In genomic region chr11:100637706-100638105, GRCh38 we compare ENCODE assay signal across 26 cellular contexts. TPM values are rescaled to one million over a fixed set of nuclear protein-coding genes. Genes with fewer than 3 reads are reported as not detected.
A peak's percentile ranks its signal among the peaks of the same experiment; 100 is the strongest.
DNase-seq lines count a peak whose midpoint lies in the region; ATAC-seq, FAIRE-seq and TF ChIP-seq lines count a peak whose summit lies in the region.
"Had no signal": no experiment of that assay in that cellular context is flagged by ENCODE, and none has a peak within 500 bp of the region (broad histone marks: within the 10 kb centered on the region; RNA-seq: fewer than 3 reads in every experiment).

No MANE protein-coding gene starts in this region.

- no peak overlapping the region for H4K91ac ChIP-seq in H1 (replicated peaks; ENCODE audit: insufficient read length, low read length)
- no peak overlapping the region for H4K91ac ChIP-seq in neuronal stem cell (ENCODE audit: low read depth, low read length, poor library complexity)

- no peaks in the 10 kb centered on the region for H3K36me3 Mint-ChIP-seq in GM23338 (ENCODE audit: low read depth)
- no peaks in the 10 kb centered on the region for H3K36me3 Mint-ChIP-seq in T-helper 17 cell (ENCODE audit: low read depth)
- H3K36me3 Mint-ChIP-seq: activated naive CD4-positive, alpha-beta T cell treated with anti-CD3 and anti-CD28 coated beads, Interleukin-2, amount 10 ng/mL, durations not matched to agents 7 days and 5 days; naive thymus-derived CD4-positive, alpha-beta T cell; stimulated activated memory B cell treated with anti-CD40 and anti-IgM and Interleukin-4, amounts not matched to agents 10 μg/mL and 1 μg/mL and 100 μg/mL, for 72 hours had no signal

- H3K36me3 ChIP-seq in GM23338 (ENCODE audit: insufficient read depth) (no peaks in the 10 kb centered on the region), H1 (ENCODE audit: control insufficient read depth in 2 of 4, insufficient read depth in 4 of 4, low read length in 3 of 4) (no peaks in the 10 kb centered on the region), neuronal stem cell (replicated peaks in 1 of 2; ENCODE audit: control insufficient read depth in 2 of 2, insufficient read depth in 2 of 2, low read length in 2 of 2) (no peaks in the 10 kb centered on the region), mammary epithelial cell (ENCODE audit: insufficient read depth, low read length) (no peaks in the 10 kb centered on the region)
- H3K36me3 ChIP-seq: ovary, right atrium auricular region, spleen, vagina had no signal

- no peaks in the 10 kb centered on the region for H3K27me3 Mint-ChIP-seq in GM23338 (ENCODE audit: insufficient read depth, low read depth, poor library complexity)
- no peaks in the 10 kb centered on the region for H3K27me3 Mint-ChIP-seq in T-helper 17 cell
- H3K27me3 Mint-ChIP-seq: activated naive CD4-positive, alpha-beta T cell treated with anti-CD3 and anti-CD28 coated beads, Interleukin-2, amount 10 ng/mL, durations not matched to agents 7 days and 5 days; naive thymus-derived CD4-positive, alpha-beta T cell had no signal

- H3K27ac Mint-ChIP-seq in GM23338 (no peak overlapping the region), T-helper 17 cell (no peak overlapping the region)
- H3K27ac Mint-ChIP-seq: activated naive CD4-positive, alpha-beta T cell treated with anti-CD3 and anti-CD28 coated beads, Interleukin-2, amount 10 ng/mL, durations not matched to agents 7 days and 5 days; activated T-helper 1 cell treated with anti-CD3 and anti-CD28 coated beads, Interleukin-12 subunit alpha, Interleukin-12 subunit beta, Interleukin-2, Interleukin-4 antibody, amounts not matched to agents 30 ng/mL and 10 ng/mL and 1 ng/mL, durations not matched to agents 14 hours and 24 hours and 36 hours; naive thymus-derived CD4-positive, alpha-beta T cell; stimulated activated memory B cell treated with anti-CD40 and anti-IgM and Interleukin-4, amounts not matched to agents 10 μg/mL and 1 μg/mL and 100 μg/mL, for 72 hours had no signal

- FAIRE-seq in H1 (lab: Jason Lieb, UNC): no peak
- FAIRE-seq: GM12878 had no signal

- H3K56ac ChIP-seq in H1 (replicated peaks; ENCODE audit: insufficient read length, low read depth, low read length): no peak overlapping the region

- H3K23ac ChIP-seq in H1 (ENCODE audit: insufficient read length): no peak overlapping the region
- H3K23ac ChIP-seq in neuronal stem cell (ENCODE audit: low read depth, low read length, poor library complexity): no peak overlapping the region

- H3K27me3 ChIP-seq in GM23338 (ENCODE audit: insufficient read depth): no peaks in the 10 kb centered on the region
- H3K27me3 ChIP-seq in H1 (replicated peaks in 1 of 4; ENCODE audit: control insufficient read depth in 3 of 4, extremely low read depth in 1 of 4, insufficient read depth in 3 of 4, low read length in 3 of 4): no peaks in the 10 kb centered on the region; a peak in 1 of 7 replicates
- H3K27me3 ChIP-seq in neuronal stem cell (ENCODE audit: control insufficient read depth in 3 of 3, insufficient read depth in 3 of 3, low read depth in 1 of 3, low read length in 3 of 3): no peaks in the 10 kb centered on the region
- H3K27me3 ChIP-seq in mammary epithelial cell (ENCODE audit: insufficient read depth, low read length): no peaks in the 10 kb centered on the region
- H3K27me3 ChIP-seq: ovary, right atrium auricular region, spleen, testis, vagina had no signal

- intact Hi-C loops in mammary epithelial cell (cut with micrococcal nuclease): no loop called here

- no peak for TF ChIP-seq RAD21 in H1 (IDR thresholded peaks at IDR 0.05 in 1 of 2, conservative IDR thresholded peaks at IDR 0.05 in 1 of 2; ENCODE audit: low read depth in 2 of 2, low read length in 2 of 2)

- H2AK5ac ChIP-seq in H1 (ENCODE audit: low read depth, low read length) (no peak overlapping the region), neuronal stem cell (ENCODE audit: low read depth, low read length) (no peak overlapping the region)

- H4K8ac ChIP-seq in H1 (ENCODE audit: extremely low read depth, insufficient read depth, low read length): no peak overlapping the region
- H4K8ac ChIP-seq in neuronal stem cell (ENCODE audit: low read depth, low read length): no peak overlapping the region

- dilution Hi-C loops in mammary epithelial cell (cut with HindIII; ENCODE audit: low sequenced_read_pairs): no loop called here

- H3K9me3 ChIP-seq in H1 (ENCODE audit: insufficient read depth in 2 of 2, low read depth in 1 of 2, low read length in 1 of 2) (no peaks in the 10 kb centered on the region), neuronal stem cell (replicated peaks in 1 of 2; ENCODE audit: control insufficient read depth in 2 of 2, insufficient read depth in 1 of 2, low read depth in 1 of 2, low read length in 2 of 2) (no peaks in the 10 kb centered on the region), T-helper 17 cell (ENCODE audit: control insufficient read depth, low read length, poor library complexity, severe bottlenecking) (no peaks in the 10 kb centered on the region), mammary epithelial cell (replicated peaks; ENCODE audit: insufficient read depth, low read length) (no peaks in the 10 kb centered on the region)
- H3K9me3 ChIP-seq: ovary, right atrium auricular region, SK-N-SH, testis, vagina had no signal

- H2BK5ac ChIP-seq in H1 (ENCODE audit: low read depth, low read length) (no peak overlapping the region), neuronal stem cell (ENCODE audit: low read length) (no peak overlapping the region)

- H3K4me1 ChIP-seq in GM23338 (ENCODE audit: insufficient read depth): peaks cover 9% of the 10 kb centered on the region
- peaks cover 0 to 3% (median 0%) of the 10 kb centered on the region in 4 experiments; a peak in 1 of 7 replicates for H3K4me1 ChIP-seq in H1 (replicated peaks in 1 of 4; ENCODE audit: control insufficient read depth in 3 of 4, insufficient read depth in 4 of 4, low read length in 3 of 4)
- H3K4me1 ChIP-seq in neuronal stem cell (ENCODE audit: control insufficient read depth in 2 of 2, insufficient read depth in 1 of 2, low read depth in 1 of 2, low read length in 2 of 2): peaks cover 3 to 4% of the 10 kb centered on the region in 2 donors
- no peaks in the 10 kb centered on the region for H3K4me1 ChIP-seq in mammary epithelial cell (ENCODE audit: insufficient read depth, low read length)

- TF ChIP-seq POLR2A in H1 (IDR thresholded peaks at IDR 0.05; ENCODE audit: control extremely low read depth in 1 of 2, low read depth in 2 of 2, low read length in 2 of 2): no peak

- H2AFZ ChIP-seq in GM23338 (peak overlapping the region; percentile 35; the same call in 1 of the 2 replicates), H1 (ENCODE audit: low read length) (peak overlapping the region; percentile 80; the same call in 1 of the 2 replicates), neuronal stem cell (ENCODE audit: low read length) (peak overlapping the region; percentile 53), mammary epithelial cell (ENCODE audit: low read depth, low read length) (no peak overlapping the region)

- H3K79me1 ChIP-seq in H1 (ENCODE audit: low read depth, low read length) (no peaks in the 10 kb centered on the region), neuronal stem cell (ENCODE audit: low read depth, low read length) (no peaks in the 10 kb centered on the region)

- H3K27ac ChIP-seq in GM23338 (ENCODE audit: low read depth) (no peak overlapping the region), H1 (ENCODE audit: low read depth, low read length) (no peak overlapping the region), neuronal stem cell (replicated peaks; ENCODE audit: low read length) (no peak overlapping the region), mammary epithelial cell (ENCODE audit: insufficient read depth, low read depth, low read length) (no peak overlapping the region)
- H3K27ac ChIP-seq: right atrium auricular region, spleen, testis, vagina had no signal

- in situ Hi-C loops in mammary epithelial cell (cut with MboI; ENCODE audit: low sequenced_read_pairs in 2 of 2): no loop called here

- H3F3A ChIP-seq in GM23338 (replicated peaks; ENCODE audit: low read depth): no peaks in the 10 kb centered on the region

- no peak overlapping the region for H3K4me3 Mint-ChIP-seq in GM23338
- H3K4me3 Mint-ChIP-seq in T-helper 17 cell: no peak overlapping the region
- H3K4me3 Mint-ChIP-seq: activated naive CD4-positive, alpha-beta T cell treated with anti-CD3 and anti-CD28 coated beads, Interleukin-2, amount 10 ng/mL, durations not matched to agents 7 days and 5 days; activated T-helper 1 cell treated with anti-CD3 and anti-CD28 coated beads, Interleukin-12 subunit alpha, Interleukin-12 subunit beta, Interleukin-2, Interleukin-4 antibody, amounts not matched to agents 30 ng/mL and 10 ng/mL and 1 ng/mL, durations not matched to agents 14 hours and 24 hours and 36 hours; naive thymus-derived CD4-positive, alpha-beta T cell; stimulated activated memory B cell treated with anti-CD40 and anti-IgM and Interleukin-4, amounts not matched to agents 10 μg/mL and 1 μg/mL and 100 μg/mL, for 72 hours had no signal

- H3K79me2 ChIP-seq in GM23338 (replicated peaks; ENCODE audit: insufficient read depth) (no peaks in the 10 kb centered on the region), H1 (ENCODE audit: control insufficient read depth in 1 of 2, insufficient read depth in 2 of 2, low read length in 2 of 2) (no peaks in the 10 kb centered on the region), mammary epithelial cell (ENCODE audit: insufficient read depth, low read length) (no peaks in the 10 kb centered on the region)

- peaks cover 13% of the 10 kb centered on the region for H3K4me1 Mint-ChIP-seq in GM23338
- H3K4me1 Mint-ChIP-seq in T-helper 17 cell: no peaks in the 10 kb centered on the region
- H3K4me1 Mint-ChIP-seq: activated naive CD4-positive, alpha-beta T cell treated with anti-CD3 and anti-CD28 coated beads, Interleukin-2, amount 10 ng/mL, durations not matched to agents 7 days and 5 days; naive thymus-derived CD4-positive, alpha-beta T cell; stimulated activated memory B cell treated with anti-CD40 and anti-IgM and Interleukin-4, amounts not matched to agents 10 μg/mL and 1 μg/mL and 100 μg/mL, for 72 hours had no signal

- H3K18ac ChIP-seq in H1 (ENCODE audit: extremely low read depth, low read length) (no peak overlapping the region), neuronal stem cell (ENCODE audit: low read length) (no peak overlapping the region)

- no peak for ATAC-seq in GM23338
- ATAC-seq in GM18861 (IDR thresholded peaks at IDR 0.05; ENCODE audit: unreplicated experiment): no peak
- ATAC-seq in T-helper 17 cell: no peak
- ATAC-seq: GM12878; naive thymus-derived CD4-positive, alpha-beta T cell; stimulated activated memory B cell treated with anti-CD40 and anti-IgM and Interleukin-4, amounts not matched to agents 10 μg/mL and 1 μg/mL and 100 μg/mL, for 72 hours had no signal

- H3K4me2 ChIP-seq in GM23338: no peak overlapping the region
- no peak overlapping the region for H3K4me2 ChIP-seq in H1 (ENCODE audit: insufficient read depth in 1 of 2, low read depth in 2 of 2, low read length in 2 of 2)
- H3K4me2 ChIP-seq in neuronal stem cell (ENCODE audit: insufficient read depth, low read length, poor library complexity, severe bottlenecking): no peak overlapping the region
- no peak overlapping the region for H3K4me2 ChIP-seq in mammary epithelial cell (ENCODE audit: insufficient read depth, low read depth, low read length)
- H3K4me2 ChIP-seq: SK-N-SH had no signal

- H2BK120ac ChIP-seq in H1 (replicated peaks; ENCODE audit: low read depth, low read length) (no peak overlapping the region), neuronal stem cell (ENCODE audit: low read depth, low read length) (no peak overlapping the region)

- H2BK12ac ChIP-seq in H1 (ENCODE audit: low read depth, low read length) (no peak overlapping the region), neuronal stem cell (ENCODE audit: low read length) (no peak overlapping the region)

- no peak overlapping the region for H3K14ac ChIP-seq in H1 (ENCODE audit: insufficient read length)
- H3K14ac ChIP-seq in neuronal stem cell (ENCODE audit: low read length): no peak overlapping the region

- CTCF ChIA-PET in H1 (lab: Charles Lee; ENCODE audit: partially characterized antibody) (interaction anchor here (1.0 to 1.7 kb wide), 3 partner anchors 37 to 191 kb away, joined by 3 to 4 read pairs (median 4); no protein-coding TSS in a partner anchor), mammary epithelial cell (lab: Charles Lee; ENCODE audit: low non-redundant PET) (no interaction called here)

- H3K4ac ChIP-seq in H1 (replicated peaks; ENCODE audit: insufficient read length, low read depth, low read length) (no peak overlapping the region), neuronal stem cell (ENCODE audit: low read length) (no peak overlapping the region)

- WGBS in H1 (ENCODE audit: extremely low coverage in 1 of 2, insufficient coverage in 1 of 2, insufficient read length in 1 of 2, insufficient replicate concordance in 2 of 2, low coverage in 1 of 2, low lambda C conversion rate in 2 of 2, missing lambda C conversion rate in 1 of 2), 2 experiments: 88% methylated on average over 10 of the region's 10 CpGs; no CpG with 5 or more reads in 1 of the 2 experiments
- WGBS in neuronal stem cell (ENCODE audit: extremely low coverage in 2 of 2, insufficient read length in 2 of 2, insufficient replicate concordance in 1 of 2), 2 donors: no CpG with 5 or more reads among the region's 10 CpGs
- 80% methylated on average over 10 of the region's 10 CpGs for WGBS in mammary epithelial cell (ENCODE audit: low coverage, missing lambda C conversion rate)

- H3K4me3 ChIP-seq in GM23338 (no peak overlapping the region), H1 (ENCODE audit: extremely low read depth in 1 of 4, insufficient read depth in 2 of 4, low read depth in 3 of 4, low read length in 4 of 4) (no peak overlapping the region), neuronal stem cell (ENCODE audit: low read length in 2 of 2) (no peak overlapping the region), mammary epithelial cell (replicated peaks in 1 of 3; ENCODE audit: insufficient read depth in 1 of 3, low read depth in 2 of 3, low read length in 3 of 3) (no peak overlapping the region)
- H3K4me3 ChIP-seq: GM12878, ovary, right atrium auricular region, spleen, testis, vagina had no signal

- DNase-seq in GM23338 (ENCODE audit: low spot score) (no peak), NCI-H82 treated with DMSO at 0.1 percent for 48 hours (lab: John Stamatoyannopoulos, UW; ENCODE audit: unreplicated experiment) (peak; percentile 96), H1 (ENCODE audit: low read depth in 1 of 2, low spot score in 2 of 2) (no peak), neuronal stem cell (ENCODE audit: low spot score) (no peak), SW 1271 (lab: John Stamatoyannopoulos, UW) (no peak), T-helper 17 cell (no peak), mammary epithelial cell (no peak)
- DNase-seq: activated naive CD4-positive, alpha-beta T cell treated with anti-CD3 and anti-CD28 coated beads, Interleukin-2, amount 10 ng/mL, durations not matched to agents 7 days and 5 days; dermis blood vessel endothelial cell; DND-41; HCEC 1CT; kidney glomerular epithelial cell; naive thymus-derived CD4-positive, alpha-beta T cell; NCI-H1417; NCI-H526 treated with DMSO at 0.1 percent for 48 hours; ovary; SK-N-SH; spleen; stimulated activated CD4-positive, alpha-beta T cell treated with anti-CD3 and anti-CD28 coated beads, Interleukin-4, amount 100 ng/mL, for 1 hour; testis had no signal

- H4K5ac ChIP-seq in H1 (ENCODE audit: insufficient read length, low read depth, low read length): no peak overlapping the region

- no peak for TF ChIP-seq EP300 in H1 (IDR thresholded peaks at IDR 0.05; ENCODE audit: borderline replicate concordance in 1 of 2, low read depth in 2 of 2, low read length in 2 of 2)

- no peak for TF ChIP-seq CTCF in GM23338 (conservative IDR thresholded peaks at IDR 0.05; ENCODE audit: low read depth in 2 of 2)
- TF ChIP-seq CTCF in H1 (IDR thresholded peaks at IDR 0.05; ENCODE audit: control extremely low read depth in 1 of 3, insufficient read depth in 1 of 3, low read depth in 1 of 3, low read length in 3 of 3): no peak
- no peak for TF ChIP-seq CTCF in mammary epithelial cell (conservative IDR thresholded peaks at IDR 0.05 in 1 of 2, IDR thresholded peaks at IDR 0.05 in 1 of 2; ENCODE audit: extremely low read depth in 1 of 2, insufficient read depth in 1 of 2, low read depth in 1 of 2, low read length in 2 of 2)

- POLR2A ChIA-PET in H1 (lab: Charles Lee; ENCODE audit: partially characterized antibody): no interaction called here

- no peak overlapping the region for H3K9ac ChIP-seq in H1 (replicated peaks in 1 of 4; ENCODE audit: extremely low read depth in 1 of 4, low read depth in 3 of 4, low read length in 3 of 4)
- no peak overlapping the region for H3K9ac ChIP-seq in neuronal stem cell (ENCODE audit: low read depth, low read length, poor library complexity)
- no peak overlapping the region for H3K9ac ChIP-seq in mammary epithelial cell (ENCODE audit: insufficient read depth, low read length)
- H3K9ac ChIP-seq: SK-N-SH had no signal

- BruUV-seq in mammary epithelial cell (replicated peaks; lab: Mats Ljungman, UMichigan): no TSS peak

- H3K9me3 Mint-ChIP-seq in GM23338: no peaks in the 10 kb centered on the region
- H3K9me3 Mint-ChIP-seq: stimulated activated memory B cell treated with anti-CD40 and anti-IgM and Interleukin-4, amounts not matched to agents 10 μg/mL and 1 μg/mL and 100 μg/mL, for 72 hours had no signal

- peaks cover 5% of the 10 kb centered on the region; the same call in 1 of the 2 replicates for H3K9me2 ChIP-seq in GM23338 (ENCODE audit: insufficient read depth)
- H3K9me2 ChIP-seq: SK-N-SH had no signal

- H4K20me1 ChIP-seq in GM23338 (replicated peaks; ENCODE audit: insufficient read depth) (no peaks in the 10 kb centered on the region), H1 (replicated peaks in 1 of 2; ENCODE audit: control insufficient read depth in 1 of 2, insufficient read depth in 2 of 2, low read length in 2 of 2) (no peaks in the 10 kb centered on the region), mammary epithelial cell (ENCODE audit: insufficient read depth, low read length) (no peaks in the 10 kb centered on the region)

- H2BK20ac ChIP-seq in H1 (ENCODE audit: low read length): no peak overlapping the region

- no peak overlapping the region for H2BK15ac ChIP-seq in H1 (ENCODE audit: low read length)
- H2BK15ac ChIP-seq in neuronal stem cell (ENCODE audit: low read length): no peak overlapping the region

- no peaks in the 10 kb centered on the region for H3K23me2 ChIP-seq in H1 (ENCODE audit: low read depth, low read length)

RNA-seq across cellular contexts. Expression of gene ARHGAP42, which starts 49.4 kb away (rescaled TPM):
- 32.2 and 35.7 TPM in 2 replicates for total RNA-seq in GM23338 (2014; rRNA removed; shearing (Covaris generic))
- polyA plus RNA-seq in GM23338 (2016; fragmentation: Nextera tagmentation; extraction: Ambion mirVana): 23.5 and 23.7 TPM in 2 replicates
- total RNA-seq in H1 (2021; fragmentation: NEBNext Ultra II Directional; extraction: Animal tissue kit (Norgen Biotek cat#: 25700)): 33.3 and 33.5 TPM in 2 replicates
- 13.1 and 22.2 TPM in 2 replicates for polyA plus RNA-seq in H1 (2011; rRNA removed)
- polyA plus RNA-seq in H1 (2011; cell fraction: cytosol; rRNA removed): 18.4 TPM
- polyA plus RNA-seq in H1 (2011; cell fraction: nucleus; rRNA removed): 17.7 TPM
- 12.0 to 26.0 TPM (median 19.3 TPM) in 4 replicates for polyA plus RNA-seq in H1 (2012, experiment 1 of 2)
- polyA plus RNA-seq in H1 (2012, experiment 2 of 2): 2.1 TPM
- 13.9 TPM for polyA plus RNA-seq in H1 (2013, experiment 1 of 2)
- polyA plus RNA-seq in H1 (2013, experiment 2 of 2): 14.8 TPM
- 50.9 and 68.5 TPM in 2 replicates for polyA minus RNA-seq in H1 (2011; rRNA and poly(A)+ RNA removed)
- 26.9 TPM for polyA minus RNA-seq in H1 (2011; cell fraction: cytosol; rRNA and poly(A)+ RNA removed)
- 56.7 TPM for polyA minus RNA-seq in H1 (2011; cell fraction: nucleus; rRNA and poly(A)+ RNA removed)
- 8.1 TPM for polyA plus RNA-seq in neuronal stem cell (2013, experiment 1 of 2)
- 8.0 TPM for polyA plus RNA-seq in neuronal stem cell (2013, experiment 2 of 2)
- under 1 TPM; 0.12 to 0.31 TPM for total RNA-seq in T-helper 17 cell
- 10 to 100 TPM in 1 of 2 donors, 1 to 10 TPM in 1; 6.0 to 17.0 TPM for total RNA-seq in mammary epithelial cell
- 2.6 TPM for polyA plus RNA-seq in mammary epithelial cell
- polyA minus RNA-seq in mammary epithelial cell: 2.9 TPM
- polyA plus RNA-seq: naive thymus-derived CD4-positive, alpha-beta T cell had no signal

Comparison
In these comparisons a context has a peak if more than half of its experiments do, and no peak if none do; other contexts are left out.
1. RNA of gene ARHGAP42, which starts 49.4 kb away (total RNA-seq): 32.2 to 35.7 TPM in GM23338, 33.3 to 33.5 TPM in H1 and 6.0 to 17.0 TPM in mammary epithelial cell; 0.12 to 0.31 TPM in T-helper 17 cell; every median in the first group is over 4 times any median in the second.